8 cellular contexts compared by ENCODE assay signal in genomic region chr4:40196724-40197281, GRCh38. TPM values are rescaled to one million over a fixed set of nuclear protein-coding genes. Genes with fewer than 3 reads are reported as not detected.
DNase-seq lines count a peak whose midpoint lies in the region; ATAC-seq lines count a peak whose summit lies in the region.

Gene RHOH, plus strand, starts transcription at chr4:40197031. Its CDS starts 46,356 bp downstream, at chr4:40243387.

- H2BK5ac ChIP-seq in mesendoderm (ENCODE audit: low read length), result no peak within 1 kb of the TSS

- H3K36me3 ChIP-seq in KOPT-K1 (ENCODE audit: insufficient read depth, low read length) (peaks cover 32% of the 10 kb centered on the region), mesendoderm (ENCODE audit: control insufficient read depth, insufficient read depth, low read length) (no peaks in the 10 kb centered on the region), thymus (ENCODE audit: control insufficient read depth, insufficient read depth) (no peaks in the 10 kb centered on the region)

- peak within 1 kb of the TSS; percentile 42 for H3K18ac ChIP-seq in mesendoderm (ENCODE audit: low read length)

- no CpG with 5 or more reads among the region's 14 CpGs for WGBS in mesendoderm (ENCODE audit: extremely low coverage, insufficient coverage, low lambda C conversion rate)
- 2% methylated on average over 14 of the region's 14 CpGs for WGBS in thymus

- peak within 1 kb of the TSS; percentile 75 for H2BK15ac ChIP-seq in mesendoderm (replicated peaks; ENCODE audit: low read depth)

- peak within 1 kb of the TSS; percentile 32 for H3K9ac ChIP-seq in mesendoderm (ENCODE audit: low read length)

- DNase-seq in GDM1 (lab: John Stamatoyannopoulos, UW) (peak; percentile 63), activated T-cell treated with anti-CD3 and anti-CD28 coated beads for 1 hour (ENCODE audit: low read depth) (peak; percentile 59), mesendoderm (peak; percentile 60), NCI-H524 (lab: John Stamatoyannopoulos, UW) (no peak), cortex of kidney (lab: John Stamatoyannopoulos, UW) (no peak)

- no peak within 1 kb of the TSS for H2BK120ac ChIP-seq in mesendoderm (ENCODE audit: low read depth, low read length)

- no peaks in the 10 kb centered on the region for H3K79me2 ChIP-seq in mesendoderm (ENCODE audit: control insufficient read depth, insufficient read depth, low read length)

- peak within 1 kb of the TSS; percentile 66 for H3K56ac ChIP-seq in mesendoderm (ENCODE audit: low read length)

- no peak for ATAC-seq in HG03521 (IDR thresholded peaks at IDR 0.05; ENCODE audit: unreplicated experiment)

- no peaks in the 10 kb centered on the region for H3K9me3 ChIP-seq in KOPT-K1 (ENCODE audit: insufficient read depth, low read length, poor library complexity, severe bottlenecking)
- no peaks in the 10 kb centered on the region for H3K9me3 ChIP-seq in thymus (ENCODE audit: control insufficient read depth)

- peaks cover 16% of the 10 kb centered on the region for H3K4me1 ChIP-seq in mesendoderm (ENCODE audit: control insufficient read depth, low read depth, low read length)
- H3K4me1 ChIP-seq in thymus (ENCODE audit: control insufficient read depth, insufficient read depth, low read length), result peaks cover 17% of the 10 kb centered on the region

- H3K79me1 ChIP-seq in mesendoderm (ENCODE audit: low read length), result no peaks in the 10 kb centered on the region

- H4K8ac ChIP-seq in mesendoderm (ENCODE audit: low read depth, low read length), result no peak within 1 kb of the TSS

- H2AK5ac ChIP-seq in mesendoderm (ENCODE audit: low read length), result no peak within 1 kb of the TSS

- peak within 1 kb of the TSS; percentile 43 for H3K4ac ChIP-seq in mesendoderm (ENCODE audit: low read depth, low read length)

- peak within 1 kb of the TSS; percentile 5 for H3K4me2 ChIP-seq in mesendoderm (ENCODE audit: low read length)

- no peak within 1 kb of the TSS for H3K4me3 ChIP-seq in mesendoderm (ENCODE audit: low read length)
- H3K4me3 ChIP-seq in thymus (ENCODE audit: low read length), result peak within 1 kb of the TSS; percentile 92

- H3K23ac ChIP-seq in mesendoderm (ENCODE audit: low read length), result no peak within 1 kb of the TSS

- H3K27me3 ChIP-seq in mesendoderm (ENCODE audit: insufficient read depth, low read length, poor library complexity) (no peaks in the 10 kb centered on the region), thymus (ENCODE audit: control insufficient read depth, insufficient read depth) (no peaks in the 10 kb centered on the region)

- H3K27ac ChIP-seq in KOPT-K1 (ENCODE audit: low read depth, low read length, poor library complexity, severe bottlenecking) (peak within 1 kb of the TSS; percentile 96), mesendoderm (ENCODE audit: low read depth, low read length) (no peak within 1 kb of the TSS), thymus (ENCODE audit: low read depth) (peak within 1 kb of the TSS; percentile 97)

- H4K5ac ChIP-seq in mesendoderm (ENCODE audit: low read length), result no peak within 1 kb of the TSS

RNA-seq across cellular contexts. Expression of gene RHOH, which starts in this region (rescaled TPM):
- 1.1 TPM for polyA plus RNA-seq in mesendoderm (2013, experiment 1 of 2)
- polyA plus RNA-seq in mesendoderm (2013, experiment 2 of 2), result 0.90 TPM
- polyA plus RNA-seq in thymus, result 71.2 TPM

Comparison
In these comparisons a context has a peak if more than half of its experiments do, and no peak if none do; other contexts are left out.
1. DNase-seq: peak in GDM1 (single experiment), activated T-cell treated with anti-CD3 and anti-CD28 coated beads for 1 hour (single experiment) and mesendoderm (single experiment); none in NCI-H524 (0 of 2) and cortex of kidney (single experiment).